Comparison of ENCODE assay signal across 11 cellular contexts in the genomic region with DNA sequence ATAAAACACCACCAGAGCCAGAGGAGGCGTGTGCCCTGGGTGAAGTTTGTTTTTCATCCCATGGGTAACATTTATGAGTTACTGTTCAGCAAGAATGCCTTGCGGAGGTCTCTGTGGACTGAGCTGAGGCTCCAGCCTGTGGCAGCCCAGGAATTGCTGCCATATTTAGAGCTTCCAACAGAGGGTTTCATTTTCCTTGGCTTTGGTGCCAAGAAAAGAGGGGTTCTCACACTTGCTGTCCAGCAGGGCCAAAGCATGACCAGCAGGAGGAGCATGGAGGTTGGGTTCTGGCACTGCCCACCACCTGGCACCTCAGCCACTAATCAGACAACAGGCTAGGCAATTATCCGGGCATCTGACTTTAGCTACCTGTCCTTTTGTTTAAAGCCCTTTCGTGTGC. TPM values are rescaled to one million over a fixed set of nuclear protein-coding genes. Genes with fewer than 3 reads are reported as not detected.
DNase-seq lines count a peak whose midpoint lies in the region; ATAC-seq and TF ChIP-seq lines count a peak whose summit lies in the region.
"Had no signal": no experiment of that assay in that cellular context is flagged by ENCODE, and none has a peak within 500 bp of the region (broad histone marks: within the 10 kb centered on the region; RNA-seq: fewer than 3 reads in every experiment).

No MANE protein-coding gene starts in this region.

- no peaks in the 10 kb centered on the region for H3K27me3 ChIP-seq in heart left ventricle
- H3K27me3 ChIP-seq in lower lobe of right lung (ENCODE audit: low read depth), result no peaks in the 10 kb centered on the region
- no peaks in the 10 kb centered on the region for H3K27me3 ChIP-seq in uterus
- no peaks in the 10 kb centered on the region for H3K27me3 ChIP-seq in A673 (replicated peaks; ENCODE audit: insufficient read depth, low read depth, low read length, poor library complexity)

- H3K27ac ChIP-seq in heart left ventricle (peak overlapping the region; percentile 2 to 92 (median 80)), lower lobe of right lung (peak overlapping the region; percentile 73), uterus (peak overlapping the region; percentile 82 to 88), A673 (ENCODE audit: low read depth, low read length, poor library complexity, severe bottlenecking) (no peak overlapping the region)

- TF ChIP-seq POLR2A in heart left ventricle (IDR thresholded peaks at IDR 0.05) (no peak), uterus (IDR thresholded peaks at IDR 0.05) (no peak)

- POLR2A ChIA-PET in A673 (lab: Charles Lee; ENCODE audit: low non-redundant PET), result no interaction called here

- H3K4me1 ChIP-seq in heart left ventricle (peaks cover 41 to 100% (median 98%) of the 10 kb centered on the region in 12 donors), lower lobe of right lung (peaks cover 97% of the 10 kb centered on the region), uterus (peaks cover 26 to 27% of the 10 kb centered on the region in 2 donors), A673 (ENCODE audit: insufficient read depth, low read length, poor library complexity, severe bottlenecking) (no peaks in the 10 kb centered on the region)

- DNase-seq in heart left ventricle, result no peak
- DNase-seq in left ventricle myocardium superior, result no peak
- peak in 1 of 2 donors; percentile 81 for DNase-seq in cardiac fibroblast (ENCODE audit: low read depth in 2 of 2)
- DNase-seq in lower lobe of right lung, result no peak
- DNase-seq in uterus, result no peak
- no peak for DNase-seq in A673 (ENCODE audit: low spot score)
- DNase-seq: CD4-positive, CD25-positive, alpha-beta regulatory T cell; NCI-H1694 treated with DMSO at 0.1 percent for 48 hours; T-helper 9 cell had no signal

- BruUV-seq in A673 (replicated peaks; lab: Mats Ljungman, UMichigan), result no TSS peak

- H3K36me3 ChIP-seq in heart left ventricle (no peaks in the 10 kb centered on the region), lower lobe of right lung (peaks cover 3% of the 10 kb centered on the region), uterus (no peaks in the 10 kb centered on the region), A673 (ENCODE audit: insufficient read depth, low read length, poor library complexity, severe bottlenecking) (no peaks in the 10 kb centered on the region)

- TF ChIP-seq CTCF in heart left ventricle (IDR thresholded peaks at IDR 0.05), result peak in 10 of 12 donors; percentile 11 to 53 (median 29)
- TF ChIP-seq CTCF in cardiac fibroblast (IDR thresholded peaks at IDR 0.05; ENCODE audit: low read depth, low read length), result peak; percentile 50
- peak; percentile 34 for TF ChIP-seq CTCF in lower lobe of right lung (IDR thresholded peaks at IDR 0.05)
- peak in 1 of 4 experiments; percentile 21 for TF ChIP-seq CTCF in uterus (IDR thresholded peaks at IDR 0.05)
- TF ChIP-seq CTCF in A673 (conservative IDR thresholded peaks at IDR 0.05; ENCODE audit: low read depth, low read length), result no peak

- no peaks in the 10 kb centered on the region for H3K9me3 ChIP-seq in heart left ventricle
- no peaks in the 10 kb centered on the region for H3K9me3 ChIP-seq in lower lobe of right lung
- H3K9me3 ChIP-seq in uterus, result no peaks in the 10 kb centered on the region
- H3K9me3 ChIP-seq in A673 (ENCODE audit: low read depth, low read length, poor library complexity, severe bottlenecking), result no peaks in the 10 kb centered on the region

- CTCF ChIA-PET in A673 (lab: Charles Lee), result no interaction called here

- peak overlapping the region in 1 of 12 donors; percentile 52 for H3K4me3 ChIP-seq in heart left ventricle
- no peak overlapping the region for H3K4me3 ChIP-seq in cardiac fibroblast (replicated peaks in 1 of 2; ENCODE audit: low read depth in 2 of 2, low read length in 2 of 2)
- peak overlapping the region; percentile 41 for H3K4me3 ChIP-seq in lower lobe of right lung
- no peak overlapping the region for H3K4me3 ChIP-seq in uterus
- H3K4me3 ChIP-seq in A673 (ENCODE audit: low read depth, low read length, poor library complexity, severe bottlenecking), result no peak overlapping the region

- WGBS in heart left ventricle, 4 donors, result 72 to 74% (median 73%) methylated on average over 4 of the region's 4 CpGs

- intact Hi-C loops in heart left ventricle (cut with DNase I) (loop anchor here in 2 of 10 donors (5.0 kb wide), 1 partner anchor 37 kb away; the partner anchor contains the start of gene EPAS1 (in 2 of the 2)), left ventricle myocardium superior (cut with micrococcal nuclease) (no loop called here), lower lobe of right lung (cut with DNase I) (no loop called here), uterus (cut with DNase I; ENCODE audit: low total_unique reads) (no loop called here), A673 (cut with micrococcal nuclease; ENCODE audit: unreplicated experiment) (no loop called here)

- ATAC-seq in heart left ventricle (no peak), left ventricle myocardium superior (no peak), lower lobe of right lung (no peak), GM19351 (IDR thresholded peaks at IDR 0.05; ENCODE audit: unreplicated experiment) (no peak), GM19395 (IDR thresholded peaks at IDR 0.05; ENCODE audit: unreplicated experiment) (no peak)

RNA-seq across cellular contexts. Expression of gene EPAS1, which starts 36.7 kb away (rescaled TPM):
- total RNA-seq in heart left ventricle (100 to 1,000 TPM; 194 to 790 (median 216) TPM), left ventricle myocardium superior (212 TPM), lower lobe of right lung (1,419 TPM), uterus (100 to 1,000 TPM in 3 of 4 donors, 10 to 100 TPM in 1; 35.0 to 465 (median 202) TPM), A673 (2021) (0.41 and 1.2 TPM in 2 replicates)
- polyA plus RNA-seq in heart left ventricle, result 100 to 1,000 TPM in 1 of 2 donors, 10 to 100 TPM in 1; 93.6 to 153 TPM

Comparison
In these comparisons a context has a peak if more than half of its experiments do, and no peak if none do; other contexts are left out.
1. RNA of gene EPAS1, which starts 36.7 kb away (total RNA-seq): 1,419 TPM in lower lobe of right lung (single experiment), 35.0 to 465 TPM in uterus, 194 to 790 TPM in heart left ventricle and 212 TPM in left ventricle myocardium superior (single experiment); 0.41 to 1.2 TPM in A673; every median in the first group is over 10 times any median in the second.